11 cellular contexts compared by ENCODE assay signal in genomic region chr11:100980156-100980555, GRCh38.
DNase-seq lines count a peak whose midpoint lies in the region; ATAC-seq and TF ChIP-seq lines count a peak whose summit lies in the region.
"Had no signal": no experiment of that assay in that cellular context is flagged by ENCODE, and none has a peak within 500 bp of the region (broad histone marks: within the 10 kb centered on the region; RNA-seq: fewer than 3 reads in every experiment).

No MANE protein-coding gene starts in this region.

- no peaks in the 10 kb centered on the region for H3K9me2 ChIP-seq in OCI-LY1 (ENCODE audit: low read depth, low read length)

- TF ChIP-seq CTCF in OCI-LY1 (IDR thresholded peaks at IDR 0.05; ENCODE audit: low read length): peak; percentile 57; the same call in 1 of the 2 replicates
- TF ChIP-seq CTCF in esophagus muscularis mucosa (IDR thresholded peaks at IDR 0.05): peak in 2 of 3 experiments; percentile 19 to 25
- TF ChIP-seq CTCF in sigmoid colon (IDR thresholded peaks at IDR 0.05): peak in 3 of 4 experiments; percentile 12 to 17 (median 13)
- no peak for TF ChIP-seq CTCF in GM10248 (IDR thresholded peaks at IDR 0.05; ENCODE audit: control extremely low read depth, extremely low read depth, low read depth, missing control alignments)

- no peak overlapping the region for H3K9ac ChIP-seq in OCI-LY1 (ENCODE audit: low read length)

- CTCF ChIA-PET in GM10248 (lab: Yijun Ruan, JAX): interaction anchor here (1.4 kb wide), 1 partner anchor 19 kb away, joined by 3 read pairs; no protein-coding TSS in a partner anchor

- H3K27me3 ChIP-seq in OCI-LY1 (ENCODE audit: insufficient read depth, low read length) (no peaks in the 10 kb centered on the region), esophagus muscularis mucosa (no peaks in the 10 kb centered on the region), sigmoid colon (no peaks in the 10 kb centered on the region)
- H3K27me3 ChIP-seq: colonic mucosa had no signal

- TF ChIP-seq EP300 in esophagus muscularis mucosa (IDR thresholded peaks at IDR 0.05): no peak
- no peak for TF ChIP-seq EP300 in sigmoid colon (IDR thresholded peaks at IDR 0.05)

- peaks cover 4% of the 10 kb centered on the region for H3K4me1 ChIP-seq in OCI-LY1 (ENCODE audit: insufficient read depth, low read length, severe bottlenecking)
- H3K4me1 ChIP-seq in esophagus muscularis mucosa: no peaks in the 10 kb centered on the region
- H3K4me1 ChIP-seq in sigmoid colon: no peaks in the 10 kb centered on the region
- H3K4me1 ChIP-seq: colonic mucosa had no signal

- TF ChIP-seq POLR2A in esophagus muscularis mucosa (IDR thresholded peaks at IDR 0.05; ENCODE audit: low read depth) (no peak), sigmoid colon (IDR thresholded peaks at IDR 0.05) (no peak)

- ATAC-seq in HG02852 (IDR thresholded peaks at IDR 0.05; ENCODE audit: unreplicated experiment): no peak

- intact Hi-C loops in esophagus muscularis mucosa (cut with DNase I): no loop called here
- intact Hi-C loops in sigmoid colon (cut with DNase I): no loop called here

- WGBS in esophagus muscularis mucosa: 82% methylated on average over 3 of the region's 3 CpGs
- 78 to 91% methylated on average over 3 of the region's 3 CpGs for WGBS in sigmoid colon, 2 donors

- no peak overlapping the region for H3K4me3 ChIP-seq in OCI-LY1 (ENCODE audit: low read depth, low read length, poor library complexity, severe bottlenecking)
- H3K4me3 ChIP-seq in esophagus muscularis mucosa: no peak overlapping the region
- H3K4me3 ChIP-seq in sigmoid colon: no peak overlapping the region
- H3K4me3 ChIP-seq: colonic mucosa had no signal

- H3K27ac ChIP-seq in OCI-LY1 (ENCODE audit: low read depth, low read length, poor library complexity, severe bottlenecking) (no peak overlapping the region), esophagus muscularis mucosa (replicated peaks in 1 of 4) (no peak overlapping the region), sigmoid colon (no peak overlapping the region)
- H3K27ac ChIP-seq: colonic mucosa had no signal

- DNase-seq in NCI-H1417 (lab: John Stamatoyannopoulos, UW) (peak; percentile 6 to 76 (median 14)), NCI-H1417 treated with DMSO at 0.1 percent for 48 hours (lab: John Stamatoyannopoulos, UW) (no peak), esophagus muscularis mucosa (ENCODE audit: extremely low spot score) (no peak), sigmoid colon (no peak), DMS79 treated with DMSO at 0.1 percent for 48 hours (lab: John Stamatoyannopoulos, UW) (no peak), GM10248 (ENCODE audit: extremely low spot score) (no peak)
- DNase-seq: activated CD4-positive, CD25-positive, alpha-beta regulatory T cell; colonic mucosa; NCI-H2107 had no signal

- H3K79me2 ChIP-seq in OCI-LY1 (ENCODE audit: insufficient read depth, low read length): no peaks in the 10 kb centered on the region

- no peaks in the 10 kb centered on the region for H4K20me1 ChIP-seq in OCI-LY1 (ENCODE audit: insufficient read depth, low read length)

- H3K36me3 ChIP-seq in OCI-LY1 (ENCODE audit: insufficient read depth, low read length): no peaks in the 10 kb centered on the region
- peaks cover 0 to 25% (median 14%) of the 10 kb centered on the region in 4 donors for H3K36me3 ChIP-seq in esophagus muscularis mucosa
- peaks cover 0 to 16% (median 4%) of the 10 kb centered on the region in 4 donors for H3K36me3 ChIP-seq in sigmoid colon
- H3K36me3 ChIP-seq: colonic mucosa had no signal

- no peak overlapping the region for H3K4me2 ChIP-seq in OCI-LY1 (ENCODE audit: low read length)

- H2AFZ ChIP-seq in OCI-LY1 (ENCODE audit: low read length): no peak overlapping the region

- POLR2A ChIA-PET in GM10248 (lab: Yijun Ruan, JAX): no interaction called here

- H3F3A ChIP-seq in OCI-LY1 (ENCODE audit: insufficient read depth, low read length): no peaks in the 10 kb centered on the region

- H3K9me3 ChIP-seq in OCI-LY1 (ENCODE audit: low read length): no peaks in the 10 kb centered on the region
- no peaks in the 10 kb centered on the region for H3K9me3 ChIP-seq in esophagus muscularis mucosa
- no peaks in the 10 kb centered on the region for H3K9me3 ChIP-seq in sigmoid colon
- H3K9me3 ChIP-seq: colonic mucosa had no signal

Comparison
In these comparisons a context has a peak if more than half of its experiments do, and no peak if none do; other contexts are left out.
1. DNase-seq: peak in NCI-H1417 (3 of 3); none in NCI-H1417 treated with DMSO at 0.1 percent for 48 hours (single experiment), esophagus muscularis mucosa (single experiment), sigmoid colon (single experiment), DMS79 treated with DMSO at 0.1 percent for 48 hours (single experiment) and GM10248 (single experiment).